In genomic region chr6:43851204-43851855, GRCh38 we compare ENCODE assay signal across 12 cellular contexts.
DNase-seq lines count a peak whose midpoint lies in the region; ATAC-seq, FAIRE-seq and TF ChIP-seq lines count a peak whose summit lies in the region.
"Had no signal": no experiment of that assay in that cellular context is flagged by ENCODE, and none has a peak within 500 bp of the region (broad histone marks: within the 10 kb centered on the region; RNA-seq: fewer than 3 reads in every experiment).

No MANE protein-coding gene starts in this region.

- POLR2A ChIA-PET in HepG2 (lab: Yijun Ruan, JAX): interaction anchor here (1.0 kb wide), 1 partner anchor 82 kb away, joined by 3 read pairs; the partner anchor contains the start of gene VEGFA

- in situ Hi-C loops in HepG2 (cut with HindIII; ENCODE audit: extremely low pct_ligation_motif_present, low pct_unique_long_range_greater_than_20kb): loop anchor here (5.0 kb wide), 1 partner anchor 101 kb away; no protein-coding TSS in a partner anchor
- in situ Hi-C loops in astrocyte of the spinal cord (cut with HindIII; ENCODE audit: low sequenced_read_pairs): no loop called here

- H3K9ac ChIP-seq in HepG2 (ENCODE audit: insufficient read depth, low read depth, low read length): no peak overlapping the region

- H3K27me3 ChIP-seq in HepG2 (ENCODE audit: control insufficient read depth in 1 of 2, insufficient read depth in 2 of 2, low read length in 2 of 2) (peaks cover 0 to 12% of the 10 kb centered on the region in 2 experiments; a peak in 1 of 5 replicates), right lobe of liver (no peaks in the 10 kb centered on the region)

- TF ChIP-seq POLR2A in HepG2 (IDR thresholded peaks at IDR 0.05; ENCODE audit: insufficient read depth in 1 of 2, low read depth in 2 of 2, low read length in 2 of 2) (no peak), right lobe of liver (IDR thresholded peaks at IDR 0.05) (no peak)

- no peak for TF ChIP-seq RAD21 in HepG2 (CRISPR knock-in tag; IDR thresholded peaks at IDR 0.05)

- peak; percentile 36 for DNase-seq in HepG2 (ENCODE audit: low spot score)
- DNase-seq in right lobe of liver: no peak
- DNase-seq in astrocyte of the spinal cord (ENCODE audit: low read depth, low spot score): peak; percentile 66
- peak; percentile 75 for DNase-seq in kidney tubule cell (ENCODE audit: low spot score)
- DNase-seq in NCI-H524 (lab: John Stamatoyannopoulos, UW): no peak
- no peak for DNase-seq in nucleus accumbens (lab: John Stamatoyannopoulos, UW)
- no peak for DNase-seq in C1 segment of cervical spinal cord (lab: John Stamatoyannopoulos, UW)
- DNase-seq: activated naive CD8-positive, alpha-beta T cell treated with anti-CD3 and anti-CD28 coated beads, Interleukin-2, amount 50 U/mL, for 24 hours; GDM1; stimulated activated naive CD8-positive, alpha-beta T cell treated with anti-CD3 and anti-CD28 coated beads, Interleukin-15, Interleukin-2, amounts not matched to agents 100 U/mL and 50 U/mL, for 24 hours had no signal

- H3K9me3 ChIP-seq in HepG2 (ENCODE audit: low read length) (no peaks in the 10 kb centered on the region), right lobe of liver (no peaks in the 10 kb centered on the region)
- H3K9me3 ChIP-seq: A549 had no signal

- BruUV-seq in HepG2 (replicated peaks; lab: Mats Ljungman, UMichigan): no TSS peak

- H3K36me3 ChIP-seq in HepG2 (replicated peaks in 1 of 2; ENCODE audit: control insufficient read depth in 1 of 2, insufficient read depth in 2 of 2, low read length in 2 of 2) (no peaks in the 10 kb centered on the region), right lobe of liver (no peaks in the 10 kb centered on the region)

- TF ChIP-seq CTCF in HepG2 (CRISPR knock-in tag; IDR thresholded peaks at IDR 0.05) (peak; percentile 13; the same call in 1 of the 2 replicates), right lobe of liver (IDR thresholded peaks at IDR 0.05) (no peak), astrocyte of the spinal cord (IDR thresholded peaks at IDR 0.05; ENCODE audit: low read depth, low read length) (no peak)

- H3K79me2 ChIP-seq in HepG2 (ENCODE audit: insufficient read depth, low read length): no peaks in the 10 kb centered on the region

- no peak overlapping the region for H3K27ac ChIP-seq in HepG2 (ENCODE audit: extremely low read length, insufficient read depth, low read length)
- H3K27ac ChIP-seq in right lobe of liver: no peak overlapping the region
- H3K27ac ChIP-seq: A549 had no signal

- H3K4me2 ChIP-seq in HepG2 (ENCODE audit: low read depth, low read length): peak overlapping the region; percentile 60
- H3K4me2 ChIP-seq: A549 had no signal

- H3K4me1 ChIP-seq in HepG2 (ENCODE audit: insufficient read depth, low read length) (peaks cover 86% of the 10 kb centered on the region), right lobe of liver (peaks cover 0 to 21% (median under 1%) of the 10 kb centered on the region in 4 donors)
- H3K4me1 ChIP-seq: A549 had no signal

- H4K20me1 ChIP-seq in HepG2 (ENCODE audit: insufficient read depth, low read length): no peaks in the 10 kb centered on the region

- H2AFZ ChIP-seq in HepG2 (ENCODE audit: low read length): no peak overlapping the region

- no peak for FAIRE-seq in HepG2 (lab: Jason Lieb, UNC)
- FAIRE-seq: A549 had no signal

- ATAC-seq in HepG2 (peak; percentile 10; the same call in 2 of the 3 replicates), right lobe of liver (no peak), HG02759 (IDR thresholded peaks at IDR 0.05; ENCODE audit: unreplicated experiment) (no peak)
- ATAC-seq: A549; activated naive CD8-positive, alpha-beta T cell treated with anti-CD3 and anti-CD28 coated beads, Interleukin-2, amount 50 U/mL, for 24 hours; stimulated activated naive CD8-positive, alpha-beta T cell treated with anti-CD3 and anti-CD28 coated beads, Interleukin-15, Interleukin-2, amounts not matched to agents 100 U/mL and 50 U/mL, for 24 hours had no signal

- TF ChIP-seq EP300 in HepG2 (IDR thresholded peaks at IDR 0.05; ENCODE audit: low read depth in 2 of 2, low read length in 2 of 2) (0 out of 4 replicates have a peak, but pooled peaks of 1 of the 2 experiments have one; percentile 3), HepG2 (CRISPR knock-in tag; IDR thresholded peaks at IDR 0.05; ENCODE audit: borderline replicate concordance) (0 out of 2 replicates have a peak, but pooled peaks have one; percentile 4)

- intact Hi-C loops in HepG2 (cut with micrococcal nuclease; ENCODE audit: unreplicated experiment): loop anchor here (5.0 kb wide), 1 partner anchor 184 kb away; no protein-coding TSS in a partner anchor
- intact Hi-C loops in right lobe of liver (cut with DNase I): loop anchor here in 1 of 2 donors (10.0 kb wide), 1 partner anchor 103 kb away; no protein-coding TSS in a partner anchor

- 10% methylated on average over 10 of the region's 10 CpGs for WGBS in HepG2 (ENCODE audit: low lambda C conversion rate)
- WGBS in right lobe of liver (ENCODE audit: insufficient coverage, low coverage, low lambda C conversion rate, missing lambda C conversion rate): 81% methylated on average over 9 of the region's 10 CpGs

- H3K4me3 ChIP-seq in HepG2 (replicated peaks in 1 of 3; ENCODE audit: insufficient read depth in 1 of 3, low read depth in 2 of 3, low read length in 3 of 3) (peak overlapping the region in 1 of 3 experiments; percentile 13; a peak in 1 of 6 replicates), right lobe of liver (no peak overlapping the region), astrocyte of the spinal cord (ENCODE audit: low read depth, low read length) (no peak overlapping the region)
- H3K4me3 ChIP-seq: A549 had no signal

- CTCF ChIA-PET in HepG2 (lab: Yijun Ruan, JAX; ENCODE audit: low intra/inter-chr PET ratio, low total read pairs): no interaction called here

TF ChIP-seq in HepG2, 621 proteins besides CTCF, POLR2A, EP300 and RAD21 (continues in another document):
- no peak for TF ChIP-seq AGO1 (IDR thresholded peaks at IDR 0.05; ENCODE audit: low read depth, low read length, poor library complexity, severe bottlenecking)
- TF ChIP-seq ATF6 (CRISPR knock-in tag; conservative IDR thresholded peaks at IDR 0.05): no peak
- no peak for TF ChIP-seq ZNF629 (CRISPR knock-in tag; conservative IDR thresholded peaks at IDR 0.05)
- TF ChIP-seq FOXP4 (CRISPR knock-in tag; IDR thresholded peaks at IDR 0.05): 0 out of 2 replicates have a peak, but pooled peaks have one; percentile 17
- 0 out of 2 replicates have a peak, but pooled peaks have one; percentile 40 for TF ChIP-seq MAZ (IDR thresholded peaks at IDR 0.05; ENCODE audit: borderline replicate concordance, low read depth, low read length)
- no peak for TF ChIP-seq MAZ (CRISPR knock-in tag; IDR thresholded peaks at IDR 0.05; ENCODE audit: low read depth)
- no peak for TF ChIP-seq REXO4 (CRISPR knock-in tag; IDR thresholded peaks at IDR 0.05; ENCODE audit: borderline replicate concordance)
- no peak for TF ChIP-seq ZNF296 (CRISPR knock-in tag; conservative IDR thresholded peaks at IDR 0.05)
- no peak for TF ChIP-seq ZMYM2 (CRISPR knock-in tag; IDR thresholded peaks at IDR 0.05)
- no peak for TF ChIP-seq RNF2 (conservative IDR thresholded peaks at IDR 0.05; ENCODE audit: low read depth)
- no peak for TF ChIP-seq ZNF569 (CRISPR knock-in tag; IDR thresholded peaks at IDR 0.05; ENCODE audit: borderline replicate concordance)
- TF ChIP-seq ZNF570 (CRISPR knock-in tag; IDR thresholded peaks at IDR 0.05; ENCODE audit: borderline replicate concordance): no peak
- TF ChIP-seq ZNF441 (CRISPR knock-in tag; IDR thresholded peaks at IDR 0.05; ENCODE audit: borderline replicate concordance): no peak; the same call in 1 of the 2 replicates
- TF ChIP-seq POLR2G (IDR thresholded peaks at IDR 0.05; ENCODE audit: low read depth, low read length): no peak
- no peak for TF ChIP-seq TERF1 (CRISPR knock-in tag; IDR thresholded peaks at IDR 0.05)
- no peak for TF ChIP-seq ZNF558 (CRISPR knock-in tag; IDR thresholded peaks at IDR 0.05; ENCODE audit: borderline replicate concordance)

Comparison
In these comparisons a context has a peak if more than half of its experiments do, and no peak if none do; other contexts are left out.
1. DNase-seq: peak in HepG2 (single experiment), astrocyte of the spinal cord (single experiment) and kidney tubule cell (single experiment); none in right lobe of liver (0 of 3), NCI-H524 (0 of 2), nucleus accumbens (0 of 56) and C1 segment of cervical spinal cord (0 of 14).